32 cellular contexts compared by ENCODE assay signal in the genomic region with DNA sequence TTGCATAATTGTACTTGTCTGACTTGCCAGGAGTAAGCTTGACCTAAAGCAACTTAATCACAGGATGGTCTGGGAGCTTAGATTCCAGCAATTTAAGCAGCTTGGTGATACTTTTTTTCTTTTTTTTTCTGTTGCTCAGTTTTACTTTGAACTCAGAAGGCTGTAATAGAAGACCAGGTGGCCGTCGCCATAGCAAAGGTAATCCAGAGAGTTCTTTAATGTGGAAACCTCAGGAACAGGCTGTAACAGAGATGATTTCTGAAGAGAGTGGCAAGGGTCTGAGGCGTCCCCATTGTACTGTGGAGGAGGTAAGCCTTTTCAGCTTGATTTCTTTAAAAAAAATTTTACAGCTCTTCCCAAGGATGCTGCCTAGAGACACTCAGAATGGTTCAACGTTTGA. TPM values are rescaled to one million over a fixed set of nuclear protein-coding genes. Genes with fewer than 3 reads are reported as not detected.
"Had no signal": no experiment of that assay in that cellular context is flagged by ENCODE, and none has a peak within 500 bp of the region (broad histone marks: within the 10 kb centered on the region; RNA-seq: fewer than 3 reads in every experiment).

No MANE protein-coding gene starts in this region.

- H3K27me3 ChIP-seq: esophagus squamous epithelium, heart right ventricle, right atrium auricular region, suprapubic skin, transverse colon, vagina had no signal

- H3K4me2 ChIP-seq: smooth muscle cell had no signal

- ATAC-seq: heart right ventricle; left colon; left ventricle myocardium superior; lower lobe of right lung; natural killer cell treated with Interleukin-12 subunit alpha and Interleukin-12 subunit beta and Interleukin-15 and Interleukin-18, amount 100 ng/mL, for 72 hours; sciatic nerve; stimulated activated naive CD8-positive, alpha-beta T cell treated with anti-CD3 and anti-CD28 coated beads, Interleukin-15, amount 100 ng/mL, for 72 hours had no signal

- H3K4me3 Mint-ChIP-seq: immature natural killer cell; naive B cell; natural killer cell treated with Interleukin-12 subunit alpha and Interleukin-12 subunit beta and Interleukin-15 and Interleukin-18, amount 100 ng/mL, for 72 hours; stimulated activated naive CD8-positive, alpha-beta T cell treated with anti-CD3 and anti-CD28 coated beads, Interleukin-15, amount 100 ng/mL, for 72 hours had no signal

- H3K9me3 ChIP-seq: esophagus squamous epithelium, heart right ventricle, lower lobe of right lung, prostate gland, right atrium auricular region, suprapubic skin, transverse colon, vagina had no signal

- H3K27ac Mint-ChIP-seq: natural killer cell treated with Interleukin-12 subunit alpha and Interleukin-12 subunit beta and Interleukin-15 and Interleukin-18, amount 100 ng/mL, for 72 hours had no signal

- H3K27me3 Mint-ChIP-seq: naive B cell; natural killer cell treated with Interleukin-12 subunit alpha and Interleukin-12 subunit beta and Interleukin-15 and Interleukin-18, amount 100 ng/mL, for 72 hours; stimulated activated naive CD8-positive, alpha-beta T cell treated with anti-CD3 and anti-CD28 coated beads, Interleukin-15, amount 100 ng/mL, for 72 hours had no signal

- H3K4me1 ChIP-seq: esophagus squamous epithelium, heart right ventricle, lower lobe of right lung, prostate gland, right atrium auricular region, suprapubic skin, transverse colon, vagina had no signal

- H3K27ac ChIP-seq: coronary artery, esophagus squamous epithelium, heart right ventricle, lower lobe of right lung, prostate gland, right atrium auricular region, suprapubic skin, transverse colon, vagina had no signal

- H3K4me3 ChIP-seq: coronary artery, esophagus squamous epithelium, heart right ventricle, lower lobe of right lung, prostate gland, right atrium auricular region, smooth muscle cell, suprapubic skin, transverse colon, vagina had no signal

- H3K36me3 ChIP-seq: prostate gland had no signal

- DNase-seq: effector memory CD4-positive, alpha-beta T cell; erythroblast; esophagus squamous epithelium; foreskin melanocyte; glutamatergic neuron; heart right ventricle; hypothalamus; immature natural killer cell; islet precursor cell; kidney glomerular epithelial cell; left colon; left ventricle myocardium superior; lower lobe of right lung; naive B cell; nucleus accumbens; stimulated activated CD4-positive, alpha-beta T cell treated with anti-CD3 and anti-CD28 coated beads, Interleukin-12 subunit alpha, Interleukin-12 subunit beta, amount 100 ng/mL, for 4 hours; stimulated activated CD4-positive, alpha-beta T cell treated with anti-CD3 and anti-CD28 coated beads, Interleukin-1b, Interleukin-23, amount 100 ng/mL, for 48 hours; stimulated activated CD4-positive, alpha-beta T cell treated with anti-CD3 and anti-CD28 coated beads, Interleukin-4, amount 100 ng/mL, for 1 hour; stimulated activated CD8-positive, alpha-beta memory T cell treated with anti-CD3 and anti-CD28 coated beads, Interleukin-4, amount 100 ng/mL, for 48 hours; stimulated activated naive CD4-positive, alpha-beta T cell; stimulated activated naive CD8-positive, alpha-beta T cell treated with anti-CD3 and anti-CD28 coated beads, Interleukin-15, amount 100 ng/mL, for 72 hours; transverse colon had no signal

- H3K9me3 Mint-ChIP-seq: immature natural killer cell; naive B cell; natural killer cell treated with Interleukin-12 subunit alpha and Interleukin-12 subunit beta and Interleukin-15 and Interleukin-18, amount 100 ng/mL, for 72 hours; stimulated activated naive CD8-positive, alpha-beta T cell treated with anti-CD3 and anti-CD28 coated beads, Interleukin-15, amount 100 ng/mL, for 72 hours had no signal

RNA-seq across cellular contexts. Expression of a gene that starts 53.8 kb away (rescaled TPM):
- total RNA-seq: dermis blood vessel endothelial cell; natural killer cell treated with Interleukin-12 subunit alpha and Interleukin-12 subunit beta and Interleukin-15 and Interleukin-18, amount 100 ng/mL, for 72 hours; osteocyte had no signal
- polyA plus RNA-seq: heart right ventricle had no signal
